Comparison of ENCODE assay signal across 12 cellular contexts in the genomic region with DNA sequence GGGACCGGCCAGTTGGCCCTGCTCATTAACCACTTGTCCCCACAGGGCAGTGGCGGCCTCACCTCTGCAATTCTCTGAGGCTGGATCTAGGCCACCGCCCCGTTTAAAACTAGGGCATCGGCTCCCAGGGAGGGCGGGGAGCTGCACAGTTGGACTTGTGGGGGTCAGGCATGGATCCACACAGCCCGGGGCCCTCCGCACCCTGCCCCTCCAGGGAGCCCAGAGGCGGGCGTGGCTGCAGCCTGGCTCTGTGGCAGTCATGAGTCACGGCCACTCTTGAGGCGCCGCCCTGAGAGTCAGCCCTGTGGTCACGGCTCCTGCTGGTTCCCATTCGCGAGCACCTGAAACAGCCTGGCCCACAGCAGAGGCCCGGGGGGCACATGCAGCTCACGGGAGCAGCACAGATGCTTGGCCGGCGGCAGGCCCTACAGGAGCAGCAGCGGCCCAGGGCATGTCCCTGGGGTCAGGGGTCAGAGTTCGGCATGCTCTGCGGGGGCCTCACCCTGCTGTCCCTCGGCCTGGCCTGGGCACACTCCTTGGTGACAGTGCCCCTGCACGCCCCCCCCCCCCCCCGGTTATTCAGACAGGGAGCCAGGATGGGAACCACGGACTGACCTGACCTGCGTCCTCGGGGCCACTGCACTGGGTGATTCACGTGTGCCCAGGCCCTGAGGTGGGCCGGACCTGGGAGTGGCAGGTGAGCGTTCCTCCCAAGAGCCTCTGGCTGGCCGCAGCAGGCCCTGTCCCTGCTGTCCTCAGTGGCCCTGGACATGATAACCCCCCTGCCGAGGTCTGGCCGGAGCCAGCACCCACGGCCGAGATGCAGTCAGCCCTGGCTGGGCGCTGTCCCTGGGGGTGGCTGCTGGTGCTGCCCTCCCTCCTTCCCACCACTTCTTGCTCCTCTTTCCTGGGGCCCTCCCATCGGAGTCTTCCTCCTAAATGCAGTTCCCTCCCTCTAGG. TPM values are rescaled to one million over a fixed set of nuclear protein-coding genes. Genes with fewer than 3 reads are reported as not detected.
A peak's percentile ranks its signal among the peaks of the same experiment; 100 is the strongest.
DNase-seq lines count a peak whose midpoint lies in the region; ATAC-seq and TF ChIP-seq lines count a peak whose summit lies in the region.
"Had no signal": no experiment of that assay in that cellular context is flagged by ENCODE, and none has a peak within 500 bp of the region (broad histone marks: within the 10 kb centered on the region; RNA-seq: fewer than 3 reads in every experiment).

No MANE protein-coding gene starts in this region.

- BruUV-seq in PC-3 (replicated peaks; lab: Mats Ljungman, UMichigan) = no TSS peak

- intact Hi-C loops in PC-3 (cut with micrococcal nuclease) = no loop called here
- intact Hi-C loops in gastrocnemius medialis (cut with DNase I; ENCODE audit: low total_unique reads) = loop anchor here (2.0 kb wide), 1 partner anchor 111 kb away; a partner anchor contains a TSS
- intact Hi-C loops in esophagus muscularis mucosa (cut with DNase I) = no loop called here

- no peak for TF ChIP-seq EP300 in esophagus muscularis mucosa (IDR thresholded peaks at IDR 0.05)

- WGBS in esophagus muscularis mucosa = 85% methylated on average over 25 of the region's 39 CpGs

- no peaks in the 10 kb centered on the region for H3K9me3 ChIP-seq in PC-3 (ENCODE audit: low read length)
- no peaks in the 10 kb centered on the region for H3K9me3 ChIP-seq in gastrocnemius medialis
- no peaks in the 10 kb centered on the region for H3K9me3 ChIP-seq in esophagus muscularis mucosa

- no peak overlapping the region for H2AFZ ChIP-seq in PC-3 (ENCODE audit: low read length)

- H3K4me2 ChIP-seq in PC-3 (ENCODE audit: low read length) = peak overlapping the region; percentile 57

- no peaks in the 10 kb centered on the region for H3K9me2 ChIP-seq in PC-3 (replicated peaks; ENCODE audit: low read length)

- DNase-seq in DMS53 (lab: John Stamatoyannopoulos, UW) = peak; percentile 19
- DNase-seq in DMS53 treated with DMSO at 0.1 percent for 48 hours (lab: John Stamatoyannopoulos, UW; ENCODE audit: unreplicated experiment) = no peak
- DNase-seq in PC-3 = peak; percentile 84
- peak; percentile 77 for DNase-seq in fibroblast of mammary gland (ENCODE audit: low read depth)
- DNase-seq in gastrocnemius medialis = peak; percentile 85 to 89
- no peak for DNase-seq in esophagus muscularis mucosa (ENCODE audit: extremely low spot score)
- no peak for DNase-seq in NCI-H524 (lab: John Stamatoyannopoulos, UW)
- DNase-seq: activated CD4-positive, alpha-beta T cell treated with anti-CD3 and anti-CD28 coated beads for 1 hour; naive B cell; NCI-H1930 had no signal

- H3K4me3 ChIP-seq in PC-3 (ENCODE audit: low read length) (no peak overlapping the region; the same call in 1 of the 2 replicates), fibroblast of mammary gland (ENCODE audit: control insufficient read depth, low read depth, low read length) (no peak overlapping the region), gastrocnemius medialis (peak overlapping the region; percentile 17 to 31 (median 28)), esophagus muscularis mucosa (no peak overlapping the region)

- H3K9ac ChIP-seq in PC-3 (ENCODE audit: low read length) = peak overlapping the region; percentile 0; the same call in 1 of the 2 replicates

- ATAC-seq in PC-3 = peak; percentile 96
- peak; percentile 74 to 77 for ATAC-seq in gastrocnemius medialis
- no peak for ATAC-seq in HG02571 (IDR thresholded peaks at IDR 0.05; ENCODE audit: unreplicated experiment)

- peaks cover 98% of the 10 kb centered on the region for H3K79me2 ChIP-seq in PC-3 (ENCODE audit: low read length)

- H3F3A ChIP-seq in PC-3 (ENCODE audit: low read length, unreplicated experiment) = no peaks in the 10 kb centered on the region

- H3K4me1 ChIP-seq in PC-3 (ENCODE audit: insufficient read depth, low read length) = peaks cover 25% of the 10 kb centered on the region
- peaks cover 38 to 40% of the 10 kb centered on the region in 2 donors for H3K4me1 ChIP-seq in gastrocnemius medialis
- H3K4me1 ChIP-seq in esophagus muscularis mucosa = peaks cover 5 to 29% (median 22%) of the 10 kb centered on the region in 4 donors

- TF ChIP-seq POLR2A in gastrocnemius medialis (IDR thresholded peaks at IDR 0.05) (peak; percentile 53 to 63), esophagus muscularis mucosa (IDR thresholded peaks at IDR 0.05; ENCODE audit: low read depth) (no peak)

- POLR2A ChIA-PET in PC-3 (lab: Charles Lee; ENCODE audit: unreplicated experiment) = no interaction called here

- CTCF ChIA-PET in PC-3 (lab: Charles Lee) = no interaction called here

- H3K36me3 ChIP-seq in PC-3 (ENCODE audit: low read depth, low read length) = no peaks in the 10 kb centered on the region; the same call in 1 of the 2 replicates
- H3K36me3 ChIP-seq in gastrocnemius medialis = peaks cover 0 to 11% of the 10 kb centered on the region in 2 donors
- H3K36me3 ChIP-seq in esophagus muscularis mucosa = peaks cover 0 to 66% (median 46%) of the 10 kb centered on the region in 4 donors

- H3K27me3 ChIP-seq in PC-3 (ENCODE audit: low read length) (no peaks in the 10 kb centered on the region), gastrocnemius medialis (no peaks in the 10 kb centered on the region), esophagus muscularis mucosa (no peaks in the 10 kb centered on the region)

- in situ Hi-C loops in gastrocnemius medialis (cut with MboI; ENCODE audit: low sequenced_read_pairs in 4 of 4) = no loop called here

- peak overlapping the region; percentile 50 for H3K27ac ChIP-seq in PC-3 (ENCODE audit: low read length)
- peak overlapping the region; percentile 82 to 94 (median 92) for H3K27ac ChIP-seq in gastrocnemius medialis
- no peak overlapping the region for H3K27ac ChIP-seq in esophagus muscularis mucosa (replicated peaks in 1 of 4)
- H3K27ac ChIP-seq: 22Rv1 had no signal

- TF ChIP-seq CTCF in PC-3 (conservative IDR thresholded peaks at IDR 0.05; ENCODE audit: low read depth, low read length) = 0 out of 2 replicates have a peak, but pooled peaks have one; percentile 0
- no peak for TF ChIP-seq CTCF in fibroblast of mammary gland (conservative IDR thresholded peaks at IDR 0.05; ENCODE audit: control insufficient read depth, insufficient read depth, low read depth, low read length)
- peak in 2 of 5 experiments; percentile 5 to 28 for TF ChIP-seq CTCF in gastrocnemius medialis (IDR thresholded peaks at IDR 0.05 in 4 of 5, conservative IDR thresholded peaks at IDR 0.05 in 1 of 5)
- TF ChIP-seq CTCF in esophagus muscularis mucosa (IDR thresholded peaks at IDR 0.05) = no peak

- peaks cover 11% of the 10 kb centered on the region; the same call in 1 of the 2 replicates for H4K20me1 ChIP-seq in PC-3 (ENCODE audit: low read length)

RNA-seq across cellular contexts. Expression of a gene that starts 8.2 kb away (rescaled TPM):
- total RNA-seq in PC-3 (2014; rRNA removed) = 60.4 and 78.1 TPM in 2 replicates
- total RNA-seq in gastrocnemius medialis = 10 to 100 TPM; 22.3 to 37.8 (median 27.4) TPM
- total RNA-seq in esophagus muscularis mucosa = 10 to 100 TPM; 24.9 to 44.7 (median 43.3) TPM

RNA-seq across cellular contexts. Expression of a gene that starts 24.5 kb away (rescaled TPM):
- not detected in 2 replicates for total RNA-seq in PC-3 (2014; rRNA removed)
- total RNA-seq in gastrocnemius medialis = not detected
- not detected for total RNA-seq in esophagus muscularis mucosa

RNA-seq across cellular contexts. Expression of a gene that starts 31.1 kb away (rescaled TPM):
- total RNA-seq in PC-3 (2014; rRNA removed) = 0.44 TPM in 1 of 2 replicates, not detected in the other
- total RNA-seq in gastrocnemius medialis = under 1 TPM; 0.42 to 0.56 (median 0.48) TPM
- total RNA-seq in esophagus muscularis mucosa = 1 to 10 TPM; 1.2 to 2.6 (median 1.9) TPM

RNA-seq across cellular contexts. Expression of a gene that starts 34.0 kb away (rescaled TPM):
- 36.0 and 43.8 TPM in 2 replicates for total RNA-seq in PC-3 (2014; rRNA removed)
- total RNA-seq in gastrocnemius medialis = 10 to 100 TPM; 22.2 to 47.3 (median 38.5) TPM
- total RNA-seq in esophagus muscularis mucosa = 10 to 100 TPM; 36.1 to 46.4 (median 40.7) TPM

RNA-seq across cellular contexts. Expression of a gene that starts 54.1 kb away (rescaled TPM):
- total RNA-seq in PC-3 (2014; rRNA removed) (19.5 and 27.0 TPM in 2 replicates), gastrocnemius medialis (10 to 100 TPM; 15.6 to 29.3 (median 21.4) TPM), esophagus muscularis mucosa (10 to 100 TPM; 20.8 to 25.3 (median 23.0) TPM)

Comparison
In these comparisons a context has a peak if more than half of its experiments do, and no peak if none do; other contexts are left out.
1. DNase-seq: peak in DMS53 (single experiment), PC-3 (single experiment), fibroblast of mammary gland (single experiment) and gastrocnemius medialis (2 of 2); none in DMS53 treated with DMSO at 0.1 percent for 48 hours (single experiment), esophagus muscularis mucosa (single experiment) and NCI-H524 (0 of 2).
2. H3K27ac ChIP-seq: peak in PC-3 (single experiment) and gastrocnemius medialis (4 of 4); none in esophagus muscularis mucosa (0 of 4).
3. H3K4me3 ChIP-seq: peak in gastrocnemius medialis (4 of 4); none in PC-3 (single experiment), fibroblast of mammary gland (single experiment) and esophagus muscularis mucosa (0 of 4).